14 cellular contexts compared by ENCODE assay signal in genomic region chr6:158328446-158328845, GRCh38. TPM values are rescaled to one million over a fixed set of nuclear protein-coding genes. Genes with fewer than 3 reads are reported as not detected.
DNase-seq lines count a peak whose midpoint lies in the region; ATAC-seq and TF ChIP-seq lines count a peak whose summit lies in the region.
"Had no signal": no experiment of that assay in that cellular context is flagged by ENCODE, and none has a peak within 500 bp of the region (broad histone marks: within the 10 kb centered on the region; RNA-seq: fewer than 3 reads in every experiment).

No MANE protein-coding gene starts in this region.

- TF ChIP-seq CTCF in thyroid gland (IDR thresholded peaks at IDR 0.05), result no peak

- intact Hi-C loops in thyroid gland (cut with DNase I), result no loop called here

- no peaks in the 10 kb centered on the region for H3K27me3 ChIP-seq in thyroid gland
- H3K27me3 ChIP-seq: cardiac muscle cell had no signal

- no peaks in the 10 kb centered on the region for H3K9me3 ChIP-seq in thyroid gland

- no peak overlapping the region for H3K4me3 ChIP-seq in thyroid gland (replicated peaks in 1 of 3)
- H3K4me3 ChIP-seq: cardiac muscle cell had no signal

- no peak for TF ChIP-seq POLR2A in thyroid gland (IDR thresholded peaks at IDR 0.05)

- WGBS in thyroid gland, 2 donors, result 68 to 69% methylated on average over 4 of the region's 4 CpGs

- no peak for ATAC-seq in GM21381 (IDR thresholded peaks at IDR 0.05; ENCODE audit: unreplicated experiment)

- H3K36me3 ChIP-seq in thyroid gland, result no peaks in the 10 kb centered on the region
- H3K36me3 ChIP-seq: cardiac muscle cell had no signal

- DNase-seq in NCI-H1417 (lab: John Stamatoyannopoulos, UW), result peak; percentile 46 to 71 (median 69)
- no peak for DNase-seq in NCI-H1417 treated with DMSO at 0.1 percent for 48 hours (lab: John Stamatoyannopoulos, UW)
- peak; percentile 25 for DNase-seq in NCI-H774 (lab: John Stamatoyannopoulos, UW)
- peak; percentile 46 for DNase-seq in iPS-NIHi7 (ENCODE audit: extremely low spot score)
- DNase-seq in thyroid gland, result no peak
- DNase-seq in NCI-H2227 treated with DMSO at 0.1 percent for 48 hours (lab: John Stamatoyannopoulos, UW), result no peak
- DNase-seq in activated gamma-delta T cell treated with Interleukin-2 at 50 U/mL for 16 hours, result no peak
- DNase-seq: 8988T; activated CD4-positive, alpha-beta T cell treated with anti-CD3 and anti-CD28 coated beads, Interleukin-2, amount 10 ng/mL, durations not matched to agents 24 days and 14 days; activated T-cell treated with anti-CD3 and anti-CD28 coated beads, Interleukin-2, amount 50 U/mL, for 48 hours; NK-92 treated with Interleukin-12 subunit alpha and Interleukin-12 subunit beta, amount 100 ng/mL, for 24 hours; SHP77 treated with DMSO at 0.1 percent for 48 hours had no signal

- peaks cover 20 to 28% of the 10 kb centered on the region in 2 donors for H3K4me1 ChIP-seq in thyroid gland

- H3K27ac ChIP-seq in thyroid gland, result peak overlapping the region; percentile 7 to 89 (median 75)
- H3K27ac ChIP-seq: cardiac muscle cell had no signal

RNA-seq across cellular contexts. Expression of gene TULP4, which starts 16.2 kb away (rescaled TPM):
- 100 to 1,000 TPM; 209 to 459 (median 292) TPM for total RNA-seq in thyroid gland

Comparison
In these comparisons a context has a peak if more than half of its experiments do, and no peak if none do; other contexts are left out.
1. DNase-seq: peak in NCI-H1417 (3 of 3), NCI-H774 (single experiment) and iPS-NIHi7 (single experiment); none in NCI-H1417 treated with DMSO at 0.1 percent for 48 hours (single experiment), thyroid gland (0 of 2), NCI-H2227 treated with DMSO at 0.1 percent for 48 hours (single experiment) and activated gamma-delta T cell treated with Interleukin-2 at 50 U/mL for 16 hours (single experiment).